Comparison of ENCODE assay signal across 9 cellular contexts in the genomic region with DNA sequence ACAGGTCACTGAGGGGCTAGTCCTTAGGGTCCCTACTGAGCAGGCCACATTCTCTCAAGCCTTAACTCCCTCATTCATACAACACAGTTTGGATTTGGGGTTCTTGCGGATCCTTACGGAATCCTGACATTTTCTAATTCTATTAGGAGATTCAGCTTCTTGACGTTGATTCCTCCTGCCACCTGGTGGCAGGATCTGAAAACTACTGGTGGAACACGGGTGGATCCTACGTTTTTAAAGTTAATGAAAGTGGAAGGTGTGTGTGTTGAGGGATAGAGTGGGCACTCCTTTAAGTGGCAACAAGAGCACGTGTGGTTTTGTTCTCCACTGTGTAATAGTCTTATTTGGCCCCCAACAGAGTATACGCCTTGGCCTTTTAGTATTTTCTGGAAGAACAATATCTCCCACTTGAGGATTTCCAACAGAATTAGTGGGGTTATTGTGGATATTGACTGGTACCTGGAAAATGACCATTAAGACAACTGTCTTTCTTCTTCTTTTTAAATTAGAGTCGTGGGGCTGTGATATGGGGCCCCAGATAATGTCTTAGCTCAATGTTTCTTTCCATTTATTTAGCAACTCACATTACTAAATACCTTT. TPM values are rescaled to one million over a fixed set of nuclear protein-coding genes. Genes with fewer than 3 reads are reported as not detected.
DNase-seq lines count a peak whose midpoint lies in the region; ATAC-seq and TF ChIP-seq lines count a peak whose summit lies in the region.
"Had no signal": no experiment of that assay in that cellular context is flagged by ENCODE, and none has a peak within 500 bp of the region (broad histone marks: within the 10 kb centered on the region; RNA-seq: fewer than 3 reads in every experiment).

No MANE protein-coding gene starts in this region.

- no peaks in the 10 kb centered on the region for H3K27me3 Mint-ChIP-seq in activated CD4-positive, alpha-beta memory T cell treated with anti-CD3 and anti-CD28 coated beads, Interleukin-2, amount 10 ng/mL, durations not matched to agents 7 days and 5 days
- H3K27me3 Mint-ChIP-seq: activated naive CD4-positive, alpha-beta T cell treated with anti-CD3 and anti-CD28 coated beads, Interleukin-2, amount 50 U/mL, for 24 hours had no signal

- no peak overlapping the region for H3K27ac ChIP-seq in DOHH2 (ENCODE audit: low read depth, low read length)

- H3K36me3 ChIP-seq in DOHH2 (ENCODE audit: control insufficient read depth, low read length) (no peaks in the 10 kb centered on the region), endocrine pancreas (ENCODE audit: control insufficient read depth, insufficient read depth, low read length) (no peaks in the 10 kb centered on the region)

- H3K27me3 ChIP-seq in DOHH2 (ENCODE audit: control insufficient read depth, low read length) (no peaks in the 10 kb centered on the region), endocrine pancreas (ENCODE audit: control insufficient read depth, insufficient read depth, low read length) (no peaks in the 10 kb centered on the region)

- H3K4me1 Mint-ChIP-seq in activated CD4-positive, alpha-beta memory T cell treated with anti-CD3 and anti-CD28 coated beads, Interleukin-2, amount 10 ng/mL, durations not matched to agents 7 days and 5 days: peaks cover 2% of the 10 kb centered on the region
- H3K4me1 Mint-ChIP-seq: activated naive CD4-positive, alpha-beta T cell treated with anti-CD3 and anti-CD28 coated beads, Interleukin-2, amount 50 U/mL, for 24 hours had no signal

- no peaks in the 10 kb centered on the region for H3K9me2 ChIP-seq in DOHH2 (replicated peaks; ENCODE audit: control insufficient read depth, low read length)

- DNase-seq in NCI-H510A (lab: John Stamatoyannopoulos, UW) (peak; percentile 15), mucosa of gallbladder (ENCODE audit: low spot score) (peak; percentile 56)
- DNase-seq in activated CD4-positive, alpha-beta memory T cell treated with anti-CD3 and anti-CD28 coated beads, Interleukin-2, amount 10 ng/mL, durations not matched to agents 7 days and 5 days: peak; percentile 60
- peak in 5 of 6 experiments; percentile 10 to 39 (median 24) for DNase-seq in stimulated activated naive CD4-positive, alpha-beta T cell (lab: John Stamatoyannopoulos, UW)

- no peaks in the 10 kb centered on the region for H3K4me1 ChIP-seq in DOHH2 (ENCODE audit: control insufficient read depth, low read length)
- no peaks in the 10 kb centered on the region for H3K4me1 ChIP-seq in endocrine pancreas (ENCODE audit: control insufficient read depth, insufficient read depth, low read length)

- H4K20me1 ChIP-seq in DOHH2 (ENCODE audit: control insufficient read depth, insufficient read depth, low read depth, low read length): no peaks in the 10 kb centered on the region

- H3K4me3 ChIP-seq in DOHH2 (ENCODE audit: low read length) (no peak overlapping the region), endocrine pancreas (ENCODE audit: control insufficient read depth, insufficient read depth, low read length) (peak overlapping the region; percentile 38)

- H3K79me2 ChIP-seq in DOHH2 (ENCODE audit: control insufficient read depth, low read length): no peaks in the 10 kb centered on the region

- H3K27ac Mint-ChIP-seq in activated CD4-positive, alpha-beta memory T cell treated with anti-CD3 and anti-CD28 coated beads, Interleukin-2, amount 10 ng/mL, durations not matched to agents 7 days and 5 days: no peak overlapping the region
- H3K27ac Mint-ChIP-seq: activated naive CD4-positive, alpha-beta T cell treated with anti-CD3 and anti-CD28 coated beads, Interleukin-2, amount 50 U/mL, for 24 hours had no signal

- ATAC-seq in HG02678 (IDR thresholded peaks at IDR 0.05; ENCODE audit: unreplicated experiment) (peak; percentile 56), GM19023 (IDR thresholded peaks at IDR 0.05; ENCODE audit: unreplicated experiment) (no peak)

- no peaks in the 10 kb centered on the region for H3K9me3 Mint-ChIP-seq in activated CD4-positive, alpha-beta memory T cell treated with anti-CD3 and anti-CD28 coated beads, Interleukin-2, amount 10 ng/mL, durations not matched to agents 7 days and 5 days
- H3K9me3 Mint-ChIP-seq: activated naive CD4-positive, alpha-beta T cell treated with anti-CD3 and anti-CD28 coated beads, Interleukin-2, amount 50 U/mL, for 24 hours had no signal

- no peak overlapping the region for H3K9ac ChIP-seq in endocrine pancreas (ENCODE audit: control insufficient read depth, insufficient read depth, low read length)

- H3K4me3 Mint-ChIP-seq in activated CD4-positive, alpha-beta memory T cell treated with anti-CD3 and anti-CD28 coated beads, Interleukin-2, amount 10 ng/mL, durations not matched to agents 7 days and 5 days: no peak overlapping the region
- H3K4me3 Mint-ChIP-seq: activated naive CD4-positive, alpha-beta T cell treated with anti-CD3 and anti-CD28 coated beads, Interleukin-2, amount 50 U/mL, for 24 hours had no signal

- H3F3A ChIP-seq in DOHH2 (ENCODE audit: control insufficient read depth, insufficient read depth): no peaks in the 10 kb centered on the region

- POLR2A ChIA-PET in activated CD4-positive, alpha-beta memory T cell treated with anti-CD3 and anti-CD28 coated beads, Interleukin-2, amount 10 ng/mL, durations not matched to agents 7 days and 5 days (lab: Charles Lee): interaction anchor here (2.0 kb wide), 1 partner anchor 19 kb away, joined by 4 read pairs; no protein-coding TSS in a partner anchor

- TF ChIP-seq CTCF in DOHH2 (IDR thresholded peaks at IDR 0.05; ENCODE audit: low read depth, low read length, poor library complexity, severe bottlenecking): peak; percentile 76

- H3K9me3 ChIP-seq in DOHH2 (ENCODE audit: control insufficient read depth, insufficient read depth, low read length) (no peaks in the 10 kb centered on the region), endocrine pancreas (ENCODE audit: control insufficient read depth, low read length) (no peaks in the 10 kb centered on the region)

- H3K4me2 ChIP-seq in DOHH2 (ENCODE audit: low read length): no peak overlapping the region

- H3K36me3 Mint-ChIP-seq in activated CD4-positive, alpha-beta memory T cell treated with anti-CD3 and anti-CD28 coated beads, Interleukin-2, amount 10 ng/mL, durations not matched to agents 7 days and 5 days (ENCODE audit: low read depth): no peaks in the 10 kb centered on the region
- H3K36me3 Mint-ChIP-seq: activated naive CD4-positive, alpha-beta T cell treated with anti-CD3 and anti-CD28 coated beads, Interleukin-2, amount 50 U/mL, for 24 hours had no signal

- CTCF ChIA-PET in activated CD4-positive, alpha-beta memory T cell treated with anti-CD3 and anti-CD28 coated beads, Interleukin-2, amount 10 ng/mL, durations not matched to agents 7 days and 5 days (lab: Charles Lee): interaction anchor here (1.0 to 2.3 kb wide), 9 partner anchors 15 to 396 kb away, joined by 3 to 10 read pairs (median 4); no protein-coding TSS in a partner anchor

RNA-seq across cellular contexts. Expression of gene SLC28A3, which starts 25.2 kb away (rescaled TPM):
- under 1 TPM; 0.15 to 0.20 TPM for total RNA-seq in activated CD4-positive, alpha-beta memory T cell treated with anti-CD3 and anti-CD28 coated beads, Interleukin-2, amount 10 ng/mL, durations not matched to agents 7 days and 5 days
- 9.4 TPM for total RNA-seq in mucosa of gallbladder
